14 cellular contexts compared by ENCODE assay signal in the genomic region with DNA sequence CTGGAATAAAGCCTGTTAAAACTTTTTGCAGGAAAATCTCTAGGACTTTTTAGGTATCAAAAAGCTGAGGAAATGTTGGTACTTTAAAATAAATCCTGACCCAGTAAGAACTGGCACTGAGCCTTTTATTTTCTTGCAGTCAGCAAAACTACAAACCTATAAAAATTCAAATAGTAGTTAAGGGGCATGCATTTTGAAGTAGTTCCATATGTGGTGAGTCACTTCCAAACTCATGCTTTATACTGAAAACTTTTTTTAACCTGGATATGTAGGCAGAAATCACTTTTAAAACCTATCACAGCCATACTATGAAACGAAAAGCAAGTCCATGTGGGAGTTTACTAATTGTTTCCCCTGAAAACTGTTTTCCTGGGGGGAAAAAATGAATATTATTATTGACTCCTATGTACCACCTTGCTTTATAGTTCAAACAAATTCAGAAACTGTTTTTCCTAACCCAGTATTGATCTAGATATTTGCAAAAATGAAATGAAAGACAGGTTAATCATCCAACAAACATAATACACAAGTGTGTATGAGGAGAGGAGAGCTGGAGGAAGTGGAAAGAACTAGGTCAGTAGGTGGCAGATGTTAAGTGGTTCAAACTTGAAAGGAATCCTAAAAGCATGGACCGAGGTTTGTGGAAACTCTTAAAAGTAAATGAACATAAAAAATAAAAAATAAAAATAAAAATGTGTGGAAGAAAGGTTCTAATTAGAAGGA. TPM values are rescaled to one million over a fixed set of nuclear protein-coding genes. Genes with fewer than 3 reads are reported as not detected.
DNase-seq lines count a peak whose midpoint lies in the region; ATAC-seq, FAIRE-seq and TF ChIP-seq lines count a peak whose summit lies in the region.
"Had no signal": no experiment of that assay in that cellular context is flagged by ENCODE, and none has a peak within 500 bp of the region (broad histone marks: within the 10 kb centered on the region; RNA-seq: fewer than 3 reads in every experiment).

No MANE protein-coding gene starts in this region.

- no peak overlapping the region for H3K4ac ChIP-seq in trophoblast cell (ENCODE audit: low read depth, low read length)

- H2AK5ac ChIP-seq in trophoblast cell (ENCODE audit: low read length): no peak overlapping the region

- no peaks in the 10 kb centered on the region for H3K9me2 ChIP-seq in Loucy (replicated peaks; ENCODE audit: low read depth, low read length)

- peaks cover 8% of the 10 kb centered on the region; the same call in 1 of the 2 replicates for H3K36me3 ChIP-seq in DND-41 (ENCODE audit: insufficient read depth, low read length)
- H3K36me3 ChIP-seq in Loucy (ENCODE audit: insufficient read depth, low read length): peaks cover 11% of the 10 kb centered on the region; the same call in 1 of the 2 replicates
- peaks cover 0 to 2% of the 10 kb centered on the region in 2 experiments for H3K36me3 ChIP-seq in trophoblast cell (ENCODE audit: control insufficient read depth in 1 of 2, insufficient read depth in 2 of 2, low read length in 2 of 2)
- H3K36me3 ChIP-seq: ascending aorta had no signal

- H2BK120ac ChIP-seq in trophoblast cell (ENCODE audit: insufficient read depth, low read length, poor library complexity): no peak overlapping the region

- no peak overlapping the region for H2BK12ac ChIP-seq in trophoblast cell (ENCODE audit: low read length)

- H3K27me3 Mint-ChIP-seq in progenitor cell of endocrine pancreas: no peaks in the 10 kb centered on the region
- no peaks in the 10 kb centered on the region for H3K27me3 Mint-ChIP-seq in stimulated activated naive B cell treated with anti-CD40 and anti-IgM and Interleukin-4, amounts not matched to agents 10 μg/mL and 1 μg/mL and 100 μg/mL, for 72 hours
- H3K27me3 Mint-ChIP-seq: activated CD4-positive, alpha-beta memory T cell treated with anti-CD3 and anti-CD28 coated beads for 36 hours had no signal

- WGBS in trophoblast cell (ENCODE audit: extremely low coverage, insufficient coverage, insufficient read length): no CpG with 5 or more reads among the region's 2 CpGs

- H3K27ac ChIP-seq in DND-41 (ENCODE audit: low read length): 0 out of 2 replicates have a peak overlapping the region, but pooled peaks have one; percentile 38
- H3K27ac ChIP-seq in trophoblast cell (ENCODE audit: low read depth, low read length): no peak overlapping the region
- H3K27ac ChIP-seq: ascending aorta had no signal

- no peak overlapping the region for H3K4me3 Mint-ChIP-seq in progenitor cell of endocrine pancreas (ENCODE audit: low read depth)
- no peak overlapping the region for H3K4me3 Mint-ChIP-seq in stimulated activated naive B cell treated with anti-CD40 and anti-IgM and Interleukin-4, amounts not matched to agents 10 μg/mL and 1 μg/mL and 100 μg/mL, for 72 hours
- H3K4me3 Mint-ChIP-seq: activated CD4-positive, alpha-beta memory T cell treated with anti-CD3 and anti-CD28 coated beads for 36 hours had no signal

- H3K4me1 Mint-ChIP-seq in progenitor cell of endocrine pancreas (ENCODE audit: low read depth): peaks cover 22% of the 10 kb centered on the region
- H3K4me1 Mint-ChIP-seq in stimulated activated naive B cell treated with anti-CD40 and anti-IgM and Interleukin-4, amounts not matched to agents 10 μg/mL and 1 μg/mL and 100 μg/mL, for 72 hours: peaks cover 16 to 33% of the 10 kb centered on the region in 2 donors

- H3F3A ChIP-seq in Loucy (ENCODE audit: low read depth): no peaks in the 10 kb centered on the region

- no peak overlapping the region for H4K91ac ChIP-seq in trophoblast cell (ENCODE audit: low read depth, low read length)

- no peak for TF ChIP-seq POLR2A in GM12892 (IDR thresholded peaks at IDR 0.05; ENCODE audit: low read depth, low read length)

- no peak overlapping the region for H2BK5ac ChIP-seq in trophoblast cell (ENCODE audit: low read depth, low read length, poor library complexity)

- H3K4me2 ChIP-seq in DND-41 (ENCODE audit: insufficient read depth, low read length): no peak overlapping the region
- H3K4me2 ChIP-seq in Loucy (ENCODE audit: low read depth, low read length, poor library complexity, severe bottlenecking): peak overlapping the region; percentile 37
- H3K4me2 ChIP-seq in trophoblast cell (ENCODE audit: low read length): no peak overlapping the region

- no peak overlapping the region for H3K18ac ChIP-seq in trophoblast cell (ENCODE audit: low read length)

- H4K12ac ChIP-seq in trophoblast cell (ENCODE audit: low read depth, low read length): no peak overlapping the region

- peak; percentile 9 for TF ChIP-seq CTCF in DND-41 (IDR thresholded peaks at IDR 0.05; ENCODE audit: borderline replicate concordance, extremely low read depth, low read length, poor library complexity, severe bottlenecking)
- no peak; the same call in 1 of the 2 replicates for TF ChIP-seq CTCF in Loucy (conservative IDR thresholded peaks at IDR 0.05; ENCODE audit: low read length)
- no peak for TF ChIP-seq CTCF in progenitor cell of endocrine pancreas (IDR thresholded peaks at IDR 0.05; ENCODE audit: unreplicated experiment)

- H3K9ac ChIP-seq in DND-41 (ENCODE audit: low read depth, low read length) (no peak overlapping the region), Loucy (ENCODE audit: low read depth, low read length, poor library complexity, severe bottlenecking) (no peak overlapping the region), trophoblast cell (ENCODE audit: low read length) (no peak overlapping the region)

- peaks cover 26% of the 10 kb centered on the region for H3K36me3 Mint-ChIP-seq in progenitor cell of endocrine pancreas (ENCODE audit: insufficient read depth)
- peaks cover 13 to 27% of the 10 kb centered on the region in 2 donors for H3K36me3 Mint-ChIP-seq in stimulated activated naive B cell treated with anti-CD40 and anti-IgM and Interleukin-4, amounts not matched to agents 10 μg/mL and 1 μg/mL and 100 μg/mL, for 72 hours

- ATAC-seq in DND-41 (ENCODE audit: insufficient read depth, low read depth): peak; percentile 91
- no peak for ATAC-seq in stimulated activated naive B cell treated with anti-CD40 and anti-IgM and Interleukin-4, amounts not matched to agents 10 μg/mL and 1 μg/mL and 100 μg/mL, for 72 hours (replicated peaks)

- H3K27ac Mint-ChIP-seq in progenitor cell of endocrine pancreas: peak overlapping the region; percentile 93
- no peak overlapping the region for H3K27ac Mint-ChIP-seq in stimulated activated naive B cell treated with anti-CD40 and anti-IgM and Interleukin-4, amounts not matched to agents 10 μg/mL and 1 μg/mL and 100 μg/mL, for 72 hours
- H3K27ac Mint-ChIP-seq: activated CD4-positive, alpha-beta memory T cell treated with anti-CD3 and anti-CD28 coated beads for 36 hours had no signal

- H3K4me3 ChIP-seq in DND-41 (ENCODE audit: low read depth in 1 of 2, low read length in 2 of 2) (no peak overlapping the region), Loucy (ENCODE audit: low read length, poor library complexity, severe bottlenecking) (no peak overlapping the region), trophoblast cell (ENCODE audit: low read depth, low read length) (no peak overlapping the region)
- H3K4me3 ChIP-seq: ascending aorta had no signal

- H3K23ac ChIP-seq in trophoblast cell (ENCODE audit: low read length): no peak overlapping the region

- peaks cover 3% of the 10 kb centered on the region for H3K9me3 Mint-ChIP-seq in progenitor cell of endocrine pancreas (ENCODE audit: low read depth)
- H3K9me3 Mint-ChIP-seq in stimulated activated naive B cell treated with anti-CD40 and anti-IgM and Interleukin-4, amounts not matched to agents 10 μg/mL and 1 μg/mL and 100 μg/mL, for 72 hours: peaks cover 5% of the 10 kb centered on the region in 2 donors
- H3K9me3 Mint-ChIP-seq: activated CD4-positive, alpha-beta memory T cell treated with anti-CD3 and anti-CD28 coated beads for 36 hours had no signal

- FAIRE-seq in endometrium (lab: Jason Lieb, UNC) (peak; percentile 80), GM12892 (lab: Jason Lieb, UNC) (no peak)

- H2AFZ ChIP-seq in DND-41 (ENCODE audit: low read depth, low read length): no peak overlapping the region
- no peak overlapping the region for H2AFZ ChIP-seq in Loucy (ENCODE audit: low read length)
- no peak overlapping the region for H2AFZ ChIP-seq in trophoblast cell (ENCODE audit: insufficient read depth, low read length, poor library complexity)

- no peak for DNase-seq in DND-41
- DNase-seq in progenitor cell of endocrine pancreas (ENCODE audit: low spot score, unreplicated experiment): no peak
- no peak for DNase-seq in GM12892 (ENCODE audit: insufficient read length)
- no peak for DNase-seq in NK-92 treated with Interleukin-12 subunit alpha and Interleukin-12 subunit beta, amount 100 ng/mL, for 24 hours (lab: John Stamatoyannopoulos, UW)
- no peak for DNase-seq in trophoblast cell
- DNase-seq in stimulated activated naive B cell treated with anti-CD40 and anti-IgM and Interleukin-4, amounts not matched to agents 10 μg/mL and 1 μg/mL and 100 μg/mL, for 72 hours: no peak
- DNase-seq: activated CD4-positive, alpha-beta memory T cell treated with anti-CD3 and anti-CD28 coated beads for 36 hours; erythroblast; kidney glomerular epithelial cell; NCI-H1694; stimulated activated CD4-positive, alpha-beta T cell treated with anti-CD3 and anti-CD28 coated beads, Interleukin-15, amount 100 ng/mL, for 24 hours had no signal

- no peak overlapping the region for H4K8ac ChIP-seq in trophoblast cell (ENCODE audit: low read depth, low read length)

- no peaks in the 10 kb centered on the region; the same call in 1 of the 2 replicates for H4K20me1 ChIP-seq in DND-41 (ENCODE audit: insufficient read depth, low read length)
- peaks cover 60% of the 10 kb centered on the region for H4K20me1 ChIP-seq in Loucy (ENCODE audit: insufficient read depth, low read length, poor library complexity, severe bottlenecking)

- H3K79me1 ChIP-seq in trophoblast cell (ENCODE audit: low read length): no peaks in the 10 kb centered on the region

- H3K27me3 ChIP-seq in DND-41 (ENCODE audit: insufficient read depth, low read length, poor library complexity) (no peaks in the 10 kb centered on the region), Loucy (ENCODE audit: insufficient read depth, low read length, poor library complexity, severe bottlenecking) (no peaks in the 10 kb centered on the region), trophoblast cell (ENCODE audit: insufficient read depth, low read length) (no peaks in the 10 kb centered on the region)
- H3K27me3 ChIP-seq: ascending aorta had no signal

- H3K9me3 ChIP-seq in DND-41 (ENCODE audit: insufficient read depth, low read length, severe bottlenecking) (no peaks in the 10 kb centered on the region), Loucy (ENCODE audit: insufficient read depth, low read depth, low read length) (no peaks in the 10 kb centered on the region), trophoblast cell (ENCODE audit: insufficient read depth, low read depth, low read length) (no peaks in the 10 kb centered on the region)
- H3K9me3 ChIP-seq: ascending aorta had no signal

- peaks cover 76% of the 10 kb centered on the region for H3K79me2 ChIP-seq in DND-41 (ENCODE audit: insufficient read depth, low read length)
- H3K79me2 ChIP-seq in Loucy (ENCODE audit: insufficient read depth, low read length): peaks cover 77% of the 10 kb centered on the region
- no peaks in the 10 kb centered on the region for H3K79me2 ChIP-seq in trophoblast cell (ENCODE audit: control insufficient read depth, insufficient read depth, low read length, poor library complexity)

- H3K4me1 ChIP-seq in DND-41 (ENCODE audit: insufficient read depth, low read length) (peaks cover 8% of the 10 kb centered on the region; the same call in 1 of the 2 replicates), Loucy (ENCODE audit: insufficient read depth, low read length, poor library complexity, severe bottlenecking) (peaks cover 10% of the 10 kb centered on the region), trophoblast cell (ENCODE audit: control insufficient read depth in 1 of 2, insufficient read depth in 2 of 2, low read length in 2 of 2) (no peaks in the 10 kb centered on the region)

- no peak overlapping the region for H3K14ac ChIP-seq in trophoblast cell (ENCODE audit: low read length)

RNA-seq across cellular contexts. Expression of a gene that starts 30.5 kb away (rescaled TPM):
- total RNA-seq in progenitor cell of endocrine pancreas: 66.0 and 69.4 TPM in 2 replicates
- polyA plus RNA-seq in GM12892 (2012; ENCODE audit: missing spikeins): 2.0 TPM
- polyA plus RNA-seq in trophoblast cell (2013): 19.8 and 20.8 TPM in 2 replicates
